ENCODE assay signal across 12 cellular contexts in genomic region chr6:35310265-35310831, GRCh38. TPM values are rescaled to one million over a fixed set of nuclear protein-coding genes. Genes with fewer than 3 reads are reported as not detected.
DNase-seq lines count a peak whose midpoint lies in the region; ATAC-seq and TF ChIP-seq lines count a peak whose summit lies in the region.
"Had no signal": no experiment of that assay in that cellular context is flagged by ENCODE, and none has a peak within 500 bp of the region (broad histone marks: within the 10 kb centered on the region; RNA-seq: fewer than 3 reads in every experiment).

No MANE protein-coding gene starts in this region.

- no peaks in the 10 kb centered on the region for H3K79me1 ChIP-seq in neuronal stem cell (ENCODE audit: low read depth, low read length)

- no peaks in the 10 kb centered on the region for H3K9me3 Mint-ChIP-seq in CD8-positive, alpha-beta T cell
- no peaks in the 10 kb centered on the region for H3K9me3 Mint-ChIP-seq in IgD-negative memory B cell
- H3K9me3 Mint-ChIP-seq in activated naive CD8-positive, alpha-beta T cell (ENCODE audit: low read depth): no peaks in the 10 kb centered on the region

- no peak overlapping the region for H2BK5ac ChIP-seq in neuronal stem cell (ENCODE audit: low read length)

- H2AK5ac ChIP-seq in neuronal stem cell (ENCODE audit: low read depth, low read length): no peak overlapping the region

- intact Hi-C loops in CD8-positive, alpha-beta T cell (cut with DNase I, micrococcal nuclease): loop anchor here in 1 of 2 experiments (2.0 kb wide), 1 partner anchor 16 kb away; no protein-coding TSS in a partner anchor

- H4K91ac ChIP-seq in neuronal stem cell (ENCODE audit: low read depth, low read length, poor library complexity): no peak overlapping the region

- H2AFZ ChIP-seq in neuronal stem cell (ENCODE audit: low read length): no peak overlapping the region

- no peaks in the 10 kb centered on the region for H3K9me3 ChIP-seq in CD8-positive, alpha-beta T cell (ENCODE audit: low read length)
- H3K9me3 ChIP-seq in neuronal stem cell (replicated peaks in 1 of 2; ENCODE audit: control insufficient read depth in 2 of 2, insufficient read depth in 1 of 2, low read depth in 1 of 2, low read length in 2 of 2): no peaks in the 10 kb centered on the region
- H3K9me3 ChIP-seq: thyroid gland had no signal

- peaks cover 86% of the 10 kb centered on the region for H3K4me1 ChIP-seq in CD8-positive, alpha-beta T cell (ENCODE audit: insufficient read depth, low read length)
- peaks cover 0 to 3% of the 10 kb centered on the region in 2 donors for H3K4me1 ChIP-seq in neuronal stem cell (ENCODE audit: control insufficient read depth in 2 of 2, insufficient read depth in 1 of 2, low read depth in 1 of 2, low read length in 2 of 2)
- H3K4me1 ChIP-seq: thyroid gland had no signal

- POLR2A ChIA-PET in CD8-positive, alpha-beta T cell (lab: Charles Lee): interaction anchor here (0.6 to 2.8 kb wide), 6 partner anchors 7 to 192 kb away, joined by 3 to 15 read pairs (median 8); partner anchors contain the start of gene DEF6

- no peak for TF ChIP-seq CTCF in CD8-positive, alpha-beta T cell (IDR thresholded peaks at IDR 0.05)

- peak in 3 of 7 experiments; percentile 32 to 58 (median 40) for DNase-seq in CD8-positive, alpha-beta T cell
- no peak for DNase-seq in neuronal stem cell (ENCODE audit: low spot score)
- DNase-seq in NCI-H748 treated with DMSO at 0.1 percent for 48 hours (lab: John Stamatoyannopoulos, UW): no peak
- no peak for DNase-seq in NCI-H2227 treated with DMSO at 0.1 percent for 48 hours (lab: John Stamatoyannopoulos, UW)
- DNase-seq: midbrain, NCI-H345, T-helper 9 cell, thyroid gland had no signal

- H3K27ac Mint-ChIP-seq in CD8-positive, alpha-beta T cell: peak overlapping the region; percentile 100
- peak overlapping the region; percentile 87 to 97 (median 97) for H3K27ac Mint-ChIP-seq in IgD-negative memory B cell
- peak overlapping the region; percentile 96 for H3K27ac Mint-ChIP-seq in activated naive CD8-positive, alpha-beta T cell

- H3K9ac ChIP-seq in neuronal stem cell (ENCODE audit: low read depth, low read length, poor library complexity): no peak overlapping the region

- H3K4ac ChIP-seq in neuronal stem cell (ENCODE audit: low read length): no peak overlapping the region

- H3K27ac ChIP-seq in CD8-positive, alpha-beta T cell (ENCODE audit: low read depth, low read length): peak overlapping the region; percentile 75
- H3K27ac ChIP-seq in neuronal stem cell (replicated peaks; ENCODE audit: low read length): no peak overlapping the region
- H3K27ac ChIP-seq: thyroid gland had no signal

- no CpG with 5 or more reads among the region's 6 CpGs for WGBS in neuronal stem cell (ENCODE audit: extremely low coverage in 2 of 2, insufficient read length in 2 of 2, insufficient replicate concordance in 1 of 2), 2 donors

- peaks cover 85% of the 10 kb centered on the region for H3K4me1 Mint-ChIP-seq in CD8-positive, alpha-beta T cell (ENCODE audit: low read depth)
- H3K4me1 Mint-ChIP-seq in IgD-negative memory B cell: peaks cover 44 to 65% (median 48%) of the 10 kb centered on the region in 3 donors
- peaks cover 85% of the 10 kb centered on the region for H3K4me1 Mint-ChIP-seq in activated naive CD8-positive, alpha-beta T cell (ENCODE audit: low read depth)

- peak overlapping the region; percentile 45 for H3K23ac ChIP-seq in neuronal stem cell (ENCODE audit: low read depth, low read length, poor library complexity)

- peak overlapping the region; percentile 45 for H3K18ac ChIP-seq in neuronal stem cell (ENCODE audit: low read length)

- no peak overlapping the region for H3K14ac ChIP-seq in neuronal stem cell (ENCODE audit: low read length)

- H2BK12ac ChIP-seq in neuronal stem cell (ENCODE audit: low read length): no peak overlapping the region

- peak; percentile 53 for ATAC-seq in CD8-positive, alpha-beta T cell
- ATAC-seq in GM21723 (IDR thresholded peaks at IDR 0.05; ENCODE audit: unreplicated experiment): no peak
- ATAC-seq: Panc1 had no signal

- peak overlapping the region; percentile 82 for H3K4me3 Mint-ChIP-seq in CD8-positive, alpha-beta T cell
- H3K4me3 Mint-ChIP-seq in IgD-negative memory B cell: peak overlapping the region in 3 of 4 donors; percentile 66 to 88 (median 86)
- peak overlapping the region; percentile 70 for H3K4me3 Mint-ChIP-seq in activated naive CD8-positive, alpha-beta T cell

- H2BK15ac ChIP-seq in neuronal stem cell (ENCODE audit: low read length): no peak overlapping the region

- H2BK120ac ChIP-seq in neuronal stem cell (ENCODE audit: low read depth, low read length): no peak overlapping the region

- H3K27me3 Mint-ChIP-seq in CD8-positive, alpha-beta T cell (ENCODE audit: low read depth): no peaks in the 10 kb centered on the region
- H3K27me3 Mint-ChIP-seq in IgD-negative memory B cell: no peaks in the 10 kb centered on the region
- H3K27me3 Mint-ChIP-seq in activated naive CD8-positive, alpha-beta T cell: no peaks in the 10 kb centered on the region

- H3K36me3 ChIP-seq in CD8-positive, alpha-beta T cell (ENCODE audit: insufficient read depth, low read length): peaks cover 22% of the 10 kb centered on the region
- H3K36me3 ChIP-seq in neuronal stem cell (replicated peaks in 1 of 2; ENCODE audit: control insufficient read depth in 2 of 2, insufficient read depth in 2 of 2, low read length in 2 of 2): no peaks in the 10 kb centered on the region
- H3K36me3 ChIP-seq: thyroid gland had no signal

- H4K8ac ChIP-seq in neuronal stem cell (ENCODE audit: low read depth, low read length): no peak overlapping the region

- CTCF ChIA-PET in CD8-positive, alpha-beta T cell (lab: Charles Lee): interaction anchor here (0.9 to 4.4 kb wide), 6 partner anchors 9 to 17 kb away, joined by 3 to 32 read pairs (median 5); partner anchors contain the start of gene DEF6

- H3K27me3 ChIP-seq in CD8-positive, alpha-beta T cell (ENCODE audit: insufficient read depth, low read length): no peaks in the 10 kb centered on the region
- peaks cover 0 to 17% (median 0%) of the 10 kb centered on the region in 3 experiments for H3K27me3 ChIP-seq in neuronal stem cell (ENCODE audit: control insufficient read depth in 3 of 3, insufficient read depth in 3 of 3, low read depth in 1 of 3, low read length in 3 of 3)
- H3K27me3 ChIP-seq: thyroid gland had no signal

- peaks cover 79% of the 10 kb centered on the region for H3K36me3 Mint-ChIP-seq in CD8-positive, alpha-beta T cell
- peaks cover 6% of the 10 kb centered on the region for H3K36me3 Mint-ChIP-seq in IgD-negative memory B cell
- peaks cover 17% of the 10 kb centered on the region for H3K36me3 Mint-ChIP-seq in activated naive CD8-positive, alpha-beta T cell

- no peak overlapping the region for H3K4me2 ChIP-seq in neuronal stem cell (ENCODE audit: insufficient read depth, low read length, poor library complexity, severe bottlenecking)

- peak overlapping the region; percentile 42 for H3K4me3 ChIP-seq in CD8-positive, alpha-beta T cell (ENCODE audit: low read depth, low read length)
- no peak overlapping the region for H3K4me3 ChIP-seq in neuronal stem cell (ENCODE audit: low read length in 2 of 2)
- H3K4me3 ChIP-seq: thyroid gland had no signal

RNA-seq across cellular contexts. Expression of gene DEF6, which starts 12.7 kb away (rescaled TPM):
- 100 to 1,000 TPM; 172 to 182 TPM for total RNA-seq in CD8-positive, alpha-beta T cell
- 122 TPM for polyA plus RNA-seq in IgD-negative memory B cell
- polyA plus RNA-seq in neuronal stem cell (2013, experiment 1 of 2): 0.50 TPM
- polyA plus RNA-seq in neuronal stem cell (2013, experiment 2 of 2): 0.62 TPM

RNA-seq across cellular contexts. Expression of gene PPARD, which starts 32.0 kb away (rescaled TPM):
- total RNA-seq in CD8-positive, alpha-beta T cell: 10 to 100 TPM; 20.0 to 21.5 TPM
- polyA plus RNA-seq in IgD-negative memory B cell: 8.4 TPM
- polyA plus RNA-seq in neuronal stem cell (2013, experiment 1 of 2): 14.9 TPM
- 15.0 TPM for polyA plus RNA-seq in neuronal stem cell (2013, experiment 2 of 2)

RNA-seq across cellular contexts. Expression of gene ZNF76, which starts 50.8 kb away (rescaled TPM):
- total RNA-seq in CD8-positive, alpha-beta T cell: 10 to 100 TPM; 54.6 to 57.8 TPM
- 41.5 TPM for polyA plus RNA-seq in IgD-negative memory B cell
- 22.2 TPM for polyA plus RNA-seq in neuronal stem cell (2013, experiment 1 of 2)
- polyA plus RNA-seq in neuronal stem cell (2013, experiment 2 of 2): 22.2 TPM
